9 cellular contexts compared by ENCODE assay signal in genomic region chr6:139030539-139030938, GRCh38. TPM values are rescaled to one million over a fixed set of nuclear protein-coding genes. Genes with fewer than 3 reads are reported as not detected.
DNase-seq lines count a peak whose midpoint lies in the region; ATAC-seq, FAIRE-seq and TF ChIP-seq lines count a peak whose summit lies in the region.
"Had no signal": no experiment of that assay in that cellular context is flagged by ENCODE, and none has a peak within 500 bp of the region (broad histone marks: within the 10 kb centered on the region; RNA-seq: fewer than 3 reads in every experiment).

No MANE protein-coding gene starts in this region.

- POLR2A ChIA-PET in K562 (lab: Yijun Ruan, JAX), result interaction anchor here (1.4 kb wide), 1 partner anchor 9 kb away, joined by 5 read pairs; no protein-coding TSS in a partner anchor

- DNase-seq in GM12892 (ENCODE audit: insufficient read length) (peak; percentile 32), K562 (ENCODE audit: extremely low read depth in 1 of 4, low spot score in 3 of 4) (no peak), posterior vena cava (ENCODE audit: low spot score) (no peak), nucleus accumbens (lab: John Stamatoyannopoulos, UW) (no peak)
- DNase-seq in stimulated activated naive CD4-positive, alpha-beta T cell treated with Interleukin-2 at 50 U/mL for 16 hours (lab: John Stamatoyannopoulos, UW), result no peak
- DNase-seq in activated CD4-positive, CD25-positive, alpha-beta regulatory T cell (lab: John Stamatoyannopoulos, UW), result no peak

- no peaks in the 10 kb centered on the region for H3K9me3 ChIP-seq in K562 (replicated peaks; ENCODE audit: control insufficient read depth, insufficient read depth, low read depth, low read length)

- H3K36me3 ChIP-seq in K562 (ENCODE audit: control insufficient read depth, insufficient read depth, low read length), result no peaks in the 10 kb centered on the region

- WGBS in K562 (ENCODE audit: insufficient coverage, low coverage, missing lambda C conversion rate), result 2% methylated on average over 7 of the region's 7 CpGs

- ATAC-seq in GM21390 (IDR thresholded peaks at IDR 0.05; ENCODE audit: unreplicated experiment), result peak; percentile 38
- peak; percentile 63 for ATAC-seq in HG03571 (IDR thresholded peaks at IDR 0.05; ENCODE audit: unreplicated experiment)
- no peak for ATAC-seq in K562

- no peak overlapping the region for H3K27ac ChIP-seq in K562 (ENCODE audit: extremely low read depth, low read depth, low read length)

- no peaks in the 10 kb centered on the region for H3K79me2 ChIP-seq in K562 (ENCODE audit: control insufficient read depth, insufficient read depth, low read length)

- no peaks in the 10 kb centered on the region for H3K9me1 ChIP-seq in K562 (ENCODE audit: control insufficient read depth, insufficient read depth, low read length)

- no peak overlapping the region for H2AFZ ChIP-seq in K562 (ENCODE audit: low read depth, low read length)

- TSS peak; percentile 29 for BruUV-seq in K562 (replicated peaks; lab: Mats Ljungman, UMichigan)

- intact Hi-C loops in K562 (cut with micrococcal nuclease), result no loop called here
- intact Hi-C loops in posterior vena cava (cut with DNase I), result no loop called here

- no peak overlapping the region for H3K4me2 ChIP-seq in K562 (ENCODE audit: insufficient read depth, low read length)

- TF ChIP-seq POLR2A in GM12892 (IDR thresholded peaks at IDR 0.05; ENCODE audit: low read depth, low read length) (0 out of 2 replicates have a peak, but pooled peaks have one; percentile 14), K562 (conservative IDR thresholded peaks at IDR 0.05) (no peak)

- TF ChIP-seq CTCF in K562 (IDR thresholded peaks at IDR 0.05 in 2 of 3, conservative IDR thresholded peaks at IDR 0.05 in 1 of 3; ENCODE audit: insufficient read depth in 2 of 3, low read depth in 1 of 3, low read length in 3 of 3), result no peak

- TF ChIP-seq RAD21 in K562 (CRISPR knock-in tag; conservative IDR thresholded peaks at IDR 0.05 in 1 of 2, IDR thresholded peaks at IDR 0.05 in 1 of 2), result no peak

- no peak overlapping the region for H3K9ac ChIP-seq in K562 (ENCODE audit: insufficient read depth in 1 of 2, low read depth in 2 of 2, low read length in 2 of 2)

- peaks cover 0 to 11% of the 10 kb centered on the region in 2 experiments; a peak in 2 of 5 replicates for H3K4me1 ChIP-seq in K562 (replicated peaks in 1 of 2; ENCODE audit: control insufficient read depth in 2 of 2, insufficient read depth in 2 of 2, low read length in 2 of 2)

- in situ Hi-C loops in K562 (cut with MboI), result no loop called here

- no peak for FAIRE-seq in GM12892 (lab: Jason Lieb, UNC)
- no peak for FAIRE-seq in K562 (lab: Jason Lieb, UNC)
- FAIRE-seq: endometrium had no signal

- TF ChIP-seq EP300 in K562 (IDR thresholded peaks at IDR 0.05; ENCODE audit: low read length), result no peak

- H3K4me3 ChIP-seq in K562, result no peak overlapping the region

- H4K20me1 ChIP-seq in K562 (replicated peaks; ENCODE audit: control insufficient read depth, insufficient read depth, low read length), result peaks cover 2% of the 10 kb centered on the region; the same call in 1 of the 2 replicates

- peaks cover 34 to 63% of the 10 kb centered on the region in 2 experiments for H3K27me3 ChIP-seq in K562 (ENCODE audit: control insufficient read depth in 2 of 2, insufficient read depth in 2 of 2, low read length in 2 of 2)

- CTCF ChIA-PET in K562 (lab: Yijun Ruan, JAX; ENCODE audit: low intra/inter-chr PET ratio), result no interaction called here

TF ChIP-seq in K562, 482 proteins besides CTCF, POLR2A, EP300 and RAD21:
- no peak for TF ChIP-seq HLTF (IDR thresholded peaks at IDR 0.05)
- TF ChIP-seq CGGBP1 (CRISPR knock-in tag; IDR thresholded peaks at IDR 0.05), result no peak
- TF ChIP-seq KLF16 (IDR thresholded peaks at IDR 0.05), result no peak
- TF ChIP-seq ZNF77 (CRISPR knock-in tag; IDR thresholded peaks at IDR 0.05), result no peak
- no peak for TF ChIP-seq CCAR2 (IDR thresholded peaks at IDR 0.05; ENCODE audit: low read depth, low read length)
- TF ChIP-seq BMI1 (IDR thresholded peaks at IDR 0.05; ENCODE audit: low read length), result peak; percentile 11; the same call in 1 of the 2 replicates
- no peak for TF ChIP-seq ZNF133 (CRISPR knock-in tag; IDR thresholded peaks at IDR 0.05)
- no peak for TF ChIP-seq RFX5 (IDR thresholded peaks at IDR 0.05; ENCODE audit: low read depth, low read length)
- TF ChIP-seq POLR2H (tag; IDR thresholded peaks at IDR 0.05; ENCODE audit: low read depth), result no peak
- no peak for TF ChIP-seq ZNF695 (CRISPR knock-in tag; IDR thresholded peaks at IDR 0.05)
- peak; percentile 84 for TF ChIP-seq CBX8 (IDR thresholded peaks at IDR 0.05; ENCODE audit: borderline replicate concordance, extremely low read depth, low read depth, low read length, poor library complexity, severe bottlenecking)
- no peak for TF ChIP-seq ZNF140 (CRISPR knock-in tag; IDR thresholded peaks at IDR 0.05)
- TF ChIP-seq MEF2A (IDR thresholded peaks at IDR 0.05; ENCODE audit: control insufficient read depth, low read depth, low read length), result no peak
- TF ChIP-seq MCM5 (IDR thresholded peaks at IDR 0.05; ENCODE audit: low read depth), result no peak
- peak; percentile 48; the same call in 1 of the 2 replicates for TF ChIP-seq SPI1 (IDR thresholded peaks at IDR 0.05; ENCODE audit: borderline replicate concordance, low read depth, low read length)
- no peak for TF ChIP-seq ZNF699 (CRISPR knock-in tag; IDR thresholded peaks at IDR 0.05; ENCODE audit: insufficient replicate concordance)
- no peak for TF ChIP-seq PHB (CRISPR knock-in tag; IDR thresholded peaks at IDR 0.05)

RNA-seq across cellular contexts. Expression of gene ABRACL, which starts 2.0 kb away (rescaled TPM):
- 129 TPM for polyA plus RNA-seq in GM12892 (2012; ENCODE audit: missing spikeins)
- 1.1 TPM in 1 of 2 replicates, not detected in the other for total RNA-seq in K562 (2011; cell fraction: chromatin; rRNA removed; ENCODE audit: low replicate concordance)
- total RNA-seq in K562 (2011; cell fraction: nucleolus; rRNA removed), result not detected in 2 replicates
- total RNA-seq in K562 (2011; cell fraction: nucleoplasm; rRNA removed), result not detected in 2 replicates
- 0.98 and 1.4 TPM in 2 replicates for total RNA-seq in K562 (2014; rRNA removed)
- 1.9 and 2.1 TPM in 2 replicates for total RNA-seq in K562 (2014; rRNA removed; fragmentation: Illumina TruSeq; extraction: Trizol)
- total RNA-seq in K562 (2015; rRNA removed; fragmentation: Illumina TruSeq; extraction: Trizol), result 2.0 and 2.3 TPM in 2 replicates
- 1.4 and 1.5 TPM in 2 replicates for total RNA-seq in K562 (2021)
- 3.0 and 6.1 TPM in 2 replicates for polyA plus RNA-seq in K562 (2011; rRNA removed)
- 1.2 and 4.4 TPM in 2 replicates for polyA plus RNA-seq in K562 (2011; cell fraction: cytosol; rRNA removed)
- polyA plus RNA-seq in K562 (2011; cell fraction: nucleus; rRNA removed), result 0.21 and 1.4 TPM in 2 replicates
- polyA plus RNA-seq in K562 (2012), result 3.2 and 3.4 TPM in 2 replicates
- 1.6 TPM in 2 replicates for polyA plus RNA-seq in K562 (2014; fragmentation: Illumina TruSeq; extraction: Trizol)
- 1 to 10 TPM; 3.8 to 5.2 TPM for polyA plus RNA-seq in K562 (2014; fragmentation: Nextera tagmentation; extraction: Ambion mirVana)
- polyA plus RNA-seq in K562 (2014; rRNA removed), result 1.1 and 1.3 TPM in 2 replicates
- polyA minus RNA-seq in K562 (2011; rRNA and poly(A)+ RNA removed), result 1.4 and 5.4 TPM in 2 replicates
- 1.7 and 2.8 TPM in 2 replicates for polyA minus RNA-seq in K562 (2011; cell fraction: cytosol; rRNA and poly(A)+ RNA removed)
- polyA minus RNA-seq in K562 (2011; cell fraction: nucleus; rRNA and poly(A)+ RNA removed), result 0.89 TPM in 1 of 2 replicates, not detected in the other
- total RNA-seq in posterior vena cava, result 10 to 100 TPM; 15.0 to 16.2 TPM

RNA-seq across cellular contexts. Expression of gene REPS1, which starts 42.5 kb away (rescaled TPM):
- 32.1 TPM for polyA plus RNA-seq in GM12892 (2012; ENCODE audit: missing spikeins)
- total RNA-seq in K562 (2011; cell fraction: chromatin; rRNA removed; ENCODE audit: low replicate concordance), result 31.0 and 93.7 TPM in 2 replicates
- total RNA-seq in K562 (2011; cell fraction: nucleolus; rRNA removed), result 14.3 and 16.2 TPM in 2 replicates
- 25.8 and 46.0 TPM in 2 replicates for total RNA-seq in K562 (2011; cell fraction: nucleoplasm; rRNA removed)
- total RNA-seq in K562 (2014; rRNA removed) (18.3 and 23.2 TPM in 2 replicates), K562 (2014; rRNA removed; fragmentation: Illumina TruSeq; extraction: Trizol) (31.2 and 32.5 TPM in 2 replicates), K562 (2015; rRNA removed; fragmentation: Illumina TruSeq; extraction: Trizol) (32.9 and 34.6 TPM in 2 replicates), K562 (2021) (29.3 and 30.0 TPM in 2 replicates), posterior vena cava (10 to 100 TPM; 28.5 to 28.7 TPM)
- polyA plus RNA-seq in K562 (2011; rRNA removed) (27.8 and 30.8 TPM in 2 replicates), K562 (2014; fragmentation: Illumina TruSeq; extraction: Trizol) (30.5 and 36.0 TPM in 2 replicates), K562 (2014; fragmentation: Nextera tagmentation; extraction: Ambion mirVana) (10 to 100 TPM in 1 of 2 experiments, 1 to 10 TPM in 1; 7.9 to 11.4 TPM), K562 (2014; rRNA removed) (20.5 and 23.3 TPM in 2 replicates)
- polyA plus RNA-seq in K562 (2011; cell fraction: cytosol; rRNA removed), result 17.3 and 19.5 TPM in 2 replicates
- polyA plus RNA-seq in K562 (2011; cell fraction: nucleus; rRNA removed), result 27.8 and 28.9 TPM in 2 replicates
- 24.6 and 32.3 TPM in 2 replicates for polyA plus RNA-seq in K562 (2012)
- polyA minus RNA-seq in K562 (2011; rRNA and poly(A)+ RNA removed), result 46.6 and 46.9 TPM in 2 replicates
- 14.6 and 43.4 TPM in 2 replicates for polyA minus RNA-seq in K562 (2011; cell fraction: cytosol; rRNA and poly(A)+ RNA removed)
- 19.9 and 37.9 TPM in 2 replicates for polyA minus RNA-seq in K562 (2011; cell fraction: nucleus; rRNA and poly(A)+ RNA removed)

Comparison
In these comparisons a context has a peak if more than half of its experiments do, and no peak if none do; other contexts are left out.
1. RNA of gene ABRACL, which starts 2.0 kb away (total RNA-seq): 15.0 to 16.2 TPM in posterior vena cava; 0.98 to 2.3 TPM in K562; every median in the first group is over 4 times any median in the second.